8 cellular contexts compared by ENCODE assay signal in the genomic region with DNA sequence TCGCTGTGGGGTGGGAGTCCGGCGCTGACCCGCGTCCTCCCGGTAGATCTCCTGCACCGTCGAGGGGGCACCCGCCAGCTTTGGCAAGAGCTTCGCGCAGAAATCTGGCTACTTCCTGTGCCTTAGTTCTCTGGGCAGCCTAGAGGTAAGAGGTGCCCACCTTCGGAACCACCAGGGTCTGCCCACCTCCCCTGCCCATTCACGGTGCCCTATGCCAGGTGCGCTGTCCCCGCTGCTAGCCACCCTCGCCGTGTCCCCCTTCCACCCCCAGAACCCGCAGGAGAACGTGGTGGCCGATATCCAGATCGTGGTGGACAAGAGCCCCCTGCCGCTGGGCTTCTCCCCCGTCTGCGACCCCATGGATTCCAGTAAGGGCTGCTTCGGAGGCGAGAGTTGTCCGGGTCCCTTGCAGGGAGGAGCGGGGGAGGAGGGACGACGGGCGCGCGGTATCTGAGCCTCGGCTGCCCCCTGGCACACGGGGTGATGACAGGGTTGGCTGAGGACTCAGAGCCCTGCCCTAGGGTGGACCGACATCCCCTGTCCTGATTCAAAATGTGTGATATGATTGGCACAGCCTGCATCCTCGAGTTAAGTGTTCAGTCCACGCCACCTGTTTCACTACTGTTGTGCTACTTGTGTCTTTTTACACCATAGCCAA. TPM values are rescaled to one million over a fixed set of nuclear protein-coding genes. Genes with fewer than 3 reads are reported as not detected.
DNase-seq lines count a peak whose midpoint lies in the region; ATAC-seq, FAIRE-seq and TF ChIP-seq lines count a peak whose summit lies in the region.

No MANE protein-coding gene starts in this region.

- H3K27ac ChIP-seq in VCaP (peak overlapping the region; percentile 74), endodermal cell (ENCODE audit: low read depth, low read length) (no peak overlapping the region), muscle layer of colon (ENCODE audit: low read depth, low read length) (peak overlapping the region; percentile 27)

- ATAC-seq in GM18502 (IDR thresholded peaks at IDR 0.05; ENCODE audit: poor library complexity, unreplicated experiment), result peak; percentile 22
- ATAC-seq in HG03521 (IDR thresholded peaks at IDR 0.05; ENCODE audit: unreplicated experiment), result peak; percentile 9

- peaks cover 4% of the 10 kb centered on the region for H3K36me3 ChIP-seq in endodermal cell (ENCODE audit: control insufficient read depth, insufficient read depth, low read length)
- no peaks in the 10 kb centered on the region for H3K36me3 ChIP-seq in muscle layer of colon (ENCODE audit: insufficient read depth, low read length)

- DNase-seq in AG09309 (ENCODE audit: low read depth), result no peak
- DNase-seq in endodermal cell, result peak; percentile 80
- peak; percentile 40 for DNase-seq in urothelium cell line (ENCODE audit: low spot score)
- DNase-seq in SKM-1 treated with dmso at 0.1 percent for 144 hours (lab: John Stamatoyannopoulos, UW; ENCODE audit: unreplicated experiment), result no peak

- H3K9ac ChIP-seq in endodermal cell (ENCODE audit: extremely low read depth, low read length, poor library complexity, severe bottlenecking), result peak overlapping the region; percentile 44
- H3K9ac ChIP-seq in muscle layer of colon (ENCODE audit: low read length), result no peak overlapping the region

- H3K9me3 Mint-ChIP-seq in endodermal cell, result no peaks in the 10 kb centered on the region

- peak overlapping the region; percentile 72 for H3K27ac Mint-ChIP-seq in endodermal cell

- peaks cover 5% of the 10 kb centered on the region for H3K27me3 Mint-ChIP-seq in endodermal cell (ENCODE audit: insufficient read depth)

- no peaks in the 10 kb centered on the region for H3K4me1 ChIP-seq in endodermal cell (ENCODE audit: control insufficient read depth, insufficient read depth, low read length)
- H3K4me1 ChIP-seq in muscle layer of colon (ENCODE audit: insufficient read depth, low read length), result peaks cover 6% of the 10 kb centered on the region

- TF ChIP-seq CTCF in AG09309 (IDR thresholded peaks at IDR 0.05; ENCODE audit: control insufficient read depth, insufficient read depth, low read depth, low read length, missing control alignments) (no peak), VCaP (conservative IDR thresholded peaks at IDR 0.05) (no peak), endodermal cell (conservative IDR thresholded peaks at IDR 0.05) (peak; percentile 50)

- no peaks in the 10 kb centered on the region for H3K27me3 ChIP-seq in endodermal cell (ENCODE audit: control insufficient read depth, insufficient read depth, low read length, poor library complexity, severe bottlenecking)
- no peaks in the 10 kb centered on the region for H3K27me3 ChIP-seq in muscle layer of colon (ENCODE audit: control insufficient read depth in 1 of 2, insufficient read depth in 2 of 2, low read length in 2 of 2)

- FAIRE-seq in urothelium cell line (lab: Jason Lieb, UNC), result no peak

- WGBS in endodermal cell (ENCODE audit: insufficient coverage in 1 of 2, insufficient read length in 1 of 2), 2 experiments, result 10 to 12% methylated on average over 20 to 38 of the region's 38 CpGs

- peaks cover 18% of the 10 kb centered on the region for H3K4me1 Mint-ChIP-seq in endodermal cell

- peaks cover 10% of the 10 kb centered on the region for H3K36me3 Mint-ChIP-seq in endodermal cell (ENCODE audit: low read depth)

- no peaks in the 10 kb centered on the region for H3K9me3 ChIP-seq in endodermal cell (ENCODE audit: control insufficient read depth, low read length)
- no peaks in the 10 kb centered on the region for H3K9me3 ChIP-seq in muscle layer of colon (ENCODE audit: low read length)

- peak overlapping the region; percentile 82 for H3K4me3 Mint-ChIP-seq in endodermal cell

- H3K4me3 ChIP-seq in AG09309 (ENCODE audit: control insufficient read depth, low read depth, low read length), result peak overlapping the region; percentile 55
- H3K4me3 ChIP-seq in endodermal cell (ENCODE audit: low read length), result peak overlapping the region; percentile 86
- H3K4me3 ChIP-seq in muscle layer of colon (ENCODE audit: low read depth in 1 of 2, low read length in 2 of 2), result peak overlapping the region; percentile 68 to 86

RNA-seq across cellular contexts. Expression of a gene that starts 0.5 kb away (rescaled TPM):
- total RNA-seq in endodermal cell, result 10 to 100 TPM; 63.1 to 64.8 TPM
- 58.8 TPM for polyA plus RNA-seq in endodermal cell (2013, experiment 1 of 2)
- 56.2 TPM for polyA plus RNA-seq in endodermal cell (2013, experiment 2 of 2)

RNA-seq across cellular contexts. Expression of a gene that starts 15.0 kb away (rescaled TPM):
- 100 to 1,000 TPM in 1 of 2 donors, 10 to 100 TPM in 1; 50.8 to 147 TPM for total RNA-seq in endodermal cell
- 73.3 TPM for polyA plus RNA-seq in endodermal cell (2013, experiment 1 of 2)
- polyA plus RNA-seq in endodermal cell (2013, experiment 2 of 2), result 80.2 TPM

RNA-seq across cellular contexts. Expression of a gene that starts 26.4 kb away (rescaled TPM):
- total RNA-seq in endodermal cell, result 1 to 10 TPM; 2.0 to 3.4 TPM
- polyA plus RNA-seq in endodermal cell (2013, experiment 1 of 2), result 0.78 TPM
- 0.83 TPM for polyA plus RNA-seq in endodermal cell (2013, experiment 2 of 2)

RNA-seq across cellular contexts. Expression of a gene that starts 28.1 kb away (rescaled TPM):
- total RNA-seq in endodermal cell, result 1 to 10 TPM; 3.5 to 4.8 TPM
- 2.2 TPM for polyA plus RNA-seq in endodermal cell (2013, experiment 1 of 2)
- polyA plus RNA-seq in endodermal cell (2013, experiment 2 of 2), result 2.0 TPM

RNA-seq across cellular contexts. Expression of a gene that starts 40.3 kb away (rescaled TPM):
- not detected for total RNA-seq in endodermal cell
- not detected for polyA plus RNA-seq in endodermal cell (2013, experiment 1 of 2)
- not detected for polyA plus RNA-seq in endodermal cell (2013, experiment 2 of 2)

Comparison
In these comparisons a context has a peak if more than half of its experiments do, and no peak if none do; other contexts are left out.
1. DNase-seq: peak in endodermal cell (single experiment) and urothelium cell line (single experiment); none in AG09309 (single experiment) and SKM-1 treated with dmso at 0.1 percent for 144 hours (single experiment).
2. Peak in every context shown above with its lines, with median percentiles within 50 percentile points of each other: H3K4me3 ChIP-seq.